ENCODE assay signal across 1 cellular context in genomic region chr2:20822535-20823490, GRCh38.
A peak's percentile ranks its signal among the peaks of the same experiment; 100 is the strongest.
TF ChIP-seq lines count a peak whose summit lies in the region.

TSS of gene LDAH (minus strand) at chr2:20823101. CDS start at chr2:20801463, 21,638 bp downstream.

TF ChIP-seq in HepG2, 621 proteins besides CTCF, POLR2A, EP300 and RAD21 (continued from another document and continues in another):
- TF ChIP-seq ZNF407 (CRISPR knock-in tag; IDR thresholded peaks at IDR 0.05; ENCODE audit: not compliant biosample characterization) (peak; percentile 73), PAF1 (CRISPR knock-in tag; IDR thresholded peaks at IDR 0.05) (no peak), ZBTB34 (CRISPR knock-in tag; IDR thresholded peaks at IDR 0.05) (no peak), POLR2AphosphoS2 (IDR thresholded peaks at IDR 0.05; ENCODE audit: low read depth, low read length) (0 out of 2 replicates have a peak, but pooled peaks have one; percentile 64), DBP (CRISPR knock-in tag; IDR thresholded peaks at IDR 0.05; ENCODE audit: not compliant biosample characterization) (no peak), ZFAT (CRISPR knock-in tag; conservative IDR thresholded peaks at IDR 0.05) (no peak), ZNF790 (CRISPR knock-in tag; IDR thresholded peaks at IDR 0.05; ENCODE audit: borderline replicate concordance) (peak; percentile 95), ATF5 (CRISPR knock-in tag; IDR thresholded peaks at IDR 0.05; ENCODE audit: low read depth) (no peak), ZNF256 (CRISPR knock-in tag; conservative IDR thresholded peaks at IDR 0.05) (peak; percentile 93; the same call in 1 of the 2 replicates), MAX (IDR thresholded peaks at IDR 0.05) (peak; percentile 97), ISX (CRISPR knock-in tag; conservative IDR thresholded peaks at IDR 0.05) (peak; percentile 94; the same call in 1 of the 2 replicates), ZNF512 (CRISPR knock-in tag; IDR thresholded peaks at IDR 0.05) (no peak; the same call in none of the 2 replicates), KDM3A (CRISPR knock-in tag; IDR thresholded peaks at IDR 0.05; ENCODE audit: low read depth) (peak; percentile 96), NCOA1 (CRISPR knock-in tag; IDR thresholded peaks at IDR 0.05) (peak; percentile 52; the same call in 1 of the 2 replicates), ZHX2 (IDR thresholded peaks at IDR 0.05; ENCODE audit: low read depth) (peak; percentile 96), ZHX2 (CRISPR knock-in tag; IDR thresholded peaks at IDR 0.05; ENCODE audit: borderline replicate concordance) (peak; percentile 84; the same call in 1 of the 2 replicates), SALL1 (CRISPR knock-in tag; IDR thresholded peaks at IDR 0.05) (peak; percentile 94), AGO2 (optimal IDR thresholded peaks at IDR 0.05; ENCODE audit: low read depth, low read length) (peak; percentile 82), HIC2 (CRISPR knock-in tag; IDR thresholded peaks at IDR 0.05; ENCODE audit: low read depth) (0 out of 2 replicates have a peak, but pooled peaks have one; percentile 1), ZNF883 (CRISPR knock-in tag; IDR thresholded peaks at IDR 0.05; ENCODE audit: not compliant biosample characterization) (peak; percentile 90), NBN (conservative IDR thresholded peaks at IDR 0.05) (0 out of 2 replicates have a peak, but pooled peaks have one; percentile 35), ATF1 (CRISPR knock-in tag; IDR thresholded peaks at IDR 0.05) (peak; percentile 100), PHB2 (IDR thresholded peaks at IDR 0.05; ENCODE audit: partially characterized antibody) (no peak), GPN1 (CRISPR knock-in tag; IDR thresholded peaks at IDR 0.05; ENCODE audit: borderline replicate concordance) (0 out of 2 replicates have a peak, but pooled peaks have one; percentile 47), ZNF878 (CRISPR knock-in tag; IDR thresholded peaks at IDR 0.05) (no peak), ZNF556 (CRISPR knock-in tag; IDR thresholded peaks at IDR 0.05; ENCODE audit: borderline replicate concordance) (0 out of 2 replicates have a peak, but pooled peaks have one; percentile 34), ZNF570 (CRISPR knock-in tag; IDR thresholded peaks at IDR 0.05; ENCODE audit: borderline replicate concordance) (no peak), HOXA7 (CRISPR knock-in tag; IDR thresholded peaks at IDR 0.05) (no peak), CSRNP1 (CRISPR knock-in tag; IDR thresholded peaks at IDR 0.05) (peak; percentile 84), TFDP2 (CRISPR knock-in tag; IDR thresholded peaks at IDR 0.05) (peak; percentile 93; the same call in 1 of the 2 replicates)
